1 cellular context compared by ENCODE assay signal in the genomic region with DNA sequence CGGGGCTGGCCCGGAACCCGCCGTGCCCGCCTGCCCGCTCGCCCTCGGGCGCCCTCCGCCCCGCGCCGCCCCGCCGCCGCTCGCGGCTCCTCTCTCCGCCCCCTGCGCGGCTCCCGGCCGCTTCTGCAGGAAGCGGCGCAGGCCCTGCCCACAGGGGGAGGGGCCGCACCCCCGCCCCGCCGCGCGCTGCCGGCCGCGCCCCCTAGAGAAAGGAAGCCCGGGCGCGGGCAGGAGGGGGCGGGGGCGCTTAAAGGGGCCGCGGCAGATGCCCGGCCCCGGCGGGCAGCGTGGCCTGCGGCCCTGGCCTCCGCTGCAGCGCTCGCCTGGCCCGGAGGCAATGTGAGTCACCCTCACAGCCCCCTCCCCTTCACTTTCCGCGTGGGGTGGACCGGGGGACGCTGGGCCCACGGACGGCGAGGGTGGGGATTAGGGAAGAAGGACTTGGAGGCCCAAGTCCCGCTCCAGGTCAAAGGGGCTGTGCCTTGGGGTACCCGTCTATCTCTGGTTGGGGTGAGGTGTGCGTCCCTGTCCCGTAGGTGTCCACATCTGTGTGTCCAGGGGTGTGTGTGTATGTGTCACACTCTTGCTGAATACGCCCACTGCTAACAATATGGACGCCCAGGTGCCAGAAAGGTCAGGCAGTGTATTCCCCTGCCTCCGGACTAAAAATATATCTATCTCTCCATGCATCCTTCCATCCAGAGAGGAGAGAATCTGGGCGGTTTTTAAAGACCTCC.
TF ChIP-seq lines count a peak whose summit lies in the region.

A gene with protein sequence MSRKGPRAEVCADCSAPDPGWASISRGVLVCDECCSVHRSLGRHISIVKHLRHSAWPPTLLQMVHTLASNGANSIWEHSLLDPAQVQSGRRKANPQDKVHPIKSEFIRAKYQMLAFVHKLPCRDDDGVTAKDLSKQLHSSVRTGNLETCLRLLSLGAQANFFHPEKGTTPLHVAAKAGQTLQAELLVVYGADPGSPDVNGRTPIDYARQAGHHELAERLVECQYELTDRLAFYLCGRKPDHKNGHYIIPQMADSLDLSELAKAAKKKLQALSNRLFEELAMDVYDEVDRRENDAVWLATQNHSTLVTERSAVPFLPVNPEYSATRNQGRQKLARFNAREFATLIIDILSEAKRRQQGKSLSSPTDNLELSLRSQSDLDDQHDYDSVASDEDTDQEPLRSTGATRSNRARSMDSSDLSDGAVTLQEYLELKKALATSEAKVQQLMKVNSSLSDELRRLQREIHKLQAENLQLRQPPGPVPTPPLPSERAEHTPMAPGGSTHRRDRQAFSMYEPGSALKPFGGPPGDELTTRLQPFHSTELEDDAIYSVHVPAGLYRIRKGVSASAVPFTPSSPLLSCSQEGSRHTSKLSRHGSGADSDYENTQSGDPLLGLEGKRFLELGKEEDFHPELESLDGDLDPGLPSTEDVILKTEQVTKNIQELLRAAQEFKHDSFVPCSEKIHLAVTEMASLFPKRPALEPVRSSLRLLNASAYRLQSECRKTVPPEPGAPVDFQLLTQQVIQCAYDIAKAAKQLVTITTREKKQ (minus strand): TSS at position 125 of the 737 bp plus-strand sequence. CDS start 270 bp downstream, outside the sequence.

TF ChIP-seq in HepG2, 621 proteins besides CTCF, POLR2A, EP300 and RAD21 (continued from another document and continues in another):
- TF ChIP-seq, protein P1, sequence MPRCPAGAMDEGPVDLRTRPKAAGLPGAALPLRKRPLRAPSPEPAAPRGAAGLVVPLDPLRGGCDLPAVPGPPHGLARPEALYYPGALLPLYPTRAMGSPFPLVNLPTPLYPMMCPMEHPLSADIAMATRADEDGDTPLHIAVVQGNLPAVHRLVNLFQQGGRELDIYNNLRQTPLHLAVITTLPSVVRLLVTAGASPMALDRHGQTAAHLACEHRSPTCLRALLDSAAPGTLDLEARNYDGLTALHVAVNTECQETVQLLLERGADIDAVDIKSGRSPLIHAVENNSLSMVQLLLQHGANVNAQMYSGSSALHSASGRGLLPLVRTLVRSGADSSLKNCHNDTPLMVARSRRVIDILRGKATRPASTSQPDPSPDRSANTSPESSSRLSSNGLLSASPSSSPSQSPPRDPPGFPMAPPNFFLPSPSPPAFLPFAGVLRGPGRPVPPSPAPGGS (CRISPR knock-in tag; IDR thresholded peaks at IDR 0.05), result peak; percentile 61; the same call in 1 of the 2 replicates
- TF ChIP-seq SALL1 (CRISPR knock-in tag; IDR thresholded peaks at IDR 0.05), result peak; percentile 13; the same call in 1 of the 2 replicates
- TF ChIP-seq, protein P2, sequence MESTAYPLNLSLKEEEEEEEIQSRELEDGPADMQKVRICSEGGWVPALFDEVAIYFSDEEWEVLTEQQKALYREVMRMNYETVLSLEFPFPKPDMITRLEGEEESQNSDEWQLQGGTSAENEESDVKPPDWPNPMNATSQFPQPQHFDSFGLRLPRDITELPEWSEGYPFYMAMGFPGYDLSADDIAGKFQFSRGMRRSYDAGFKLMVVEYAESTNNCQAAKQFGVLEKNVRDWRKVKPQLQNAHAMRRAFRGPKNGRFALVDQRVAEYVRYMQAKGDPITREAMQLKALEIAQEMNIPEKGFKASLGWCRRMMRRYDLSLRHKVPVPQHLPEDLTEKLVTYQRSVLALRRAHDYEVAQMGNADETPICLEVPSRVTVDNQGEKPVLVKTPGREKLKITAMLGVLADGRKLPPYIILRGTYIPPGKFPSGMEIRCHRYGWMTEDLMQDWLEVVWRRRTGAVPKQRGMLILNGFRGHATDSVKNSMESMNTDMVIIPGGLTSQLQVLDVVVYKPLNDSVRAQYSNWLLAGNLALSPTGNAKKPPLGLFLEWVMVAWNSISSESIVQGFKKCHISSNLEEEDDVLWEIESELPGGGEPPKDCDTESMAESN (CRISPR knock-in tag; conservative IDR thresholded peaks at IDR 0.05), result 0 out of 2 replicates have a peak, but pooled peaks have one; percentile 22
- TF ChIP-seq, protein P3, sequence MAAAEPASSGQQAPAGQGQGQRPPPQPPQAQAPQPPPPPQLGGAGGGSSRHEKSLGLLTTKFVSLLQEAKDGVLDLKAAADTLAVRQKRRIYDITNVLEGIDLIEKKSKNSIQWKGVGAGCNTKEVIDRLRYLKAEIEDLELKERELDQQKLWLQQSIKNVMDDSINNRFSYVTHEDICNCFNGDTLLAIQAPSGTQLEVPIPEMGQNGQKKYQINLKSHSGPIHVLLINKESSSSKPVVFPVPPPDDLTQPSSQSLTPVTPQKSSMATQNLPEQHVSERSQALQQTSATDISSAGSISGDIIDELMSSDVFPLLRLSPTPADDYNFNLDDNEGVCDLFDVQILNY (CRISPR knock-in tag; conservative IDR thresholded peaks at IDR 0.05), result peak; percentile 42; the same call in 1 of the 2 replicates
- TF ChIP-seq ELF3 (CRISPR knock-in tag; IDR thresholded peaks at IDR 0.05), result 0 out of 2 replicates have a peak, but pooled peaks have one; percentile 13
- peak; percentile 30 for TF ChIP-seq GABPA (IDR thresholded peaks at IDR 0.05; ENCODE audit: low read depth, low read length)
- TF ChIP-seq GABPA (CRISPR knock-in tag; IDR thresholded peaks at IDR 0.05; ENCODE audit: low read depth), result no peak
- TF ChIP-seq THAP11 (CRISPR knock-in tag; IDR thresholded peaks at IDR 0.05), result peak; percentile 53
- TF ChIP-seq PAF1 (CRISPR knock-in tag; IDR thresholded peaks at IDR 0.05), result no peak
- TF ChIP-seq YY1 (IDR thresholded peaks at IDR 0.05; ENCODE audit: insufficient read depth, insufficient replicate concordance, low read depth, low read length), result peak; percentile 24
- no peak for TF ChIP-seq MBNL3 (CRISPR knock-in tag; conservative IDR thresholded peaks at IDR 0.05)
- peak; percentile 35; the same call in 1 of the 2 replicates for TF ChIP-seq ZSCAN21 (CRISPR knock-in tag; IDR thresholded peaks at IDR 0.05; ENCODE audit: borderline replicate concordance)
- TF ChIP-seq, protein P4, sequence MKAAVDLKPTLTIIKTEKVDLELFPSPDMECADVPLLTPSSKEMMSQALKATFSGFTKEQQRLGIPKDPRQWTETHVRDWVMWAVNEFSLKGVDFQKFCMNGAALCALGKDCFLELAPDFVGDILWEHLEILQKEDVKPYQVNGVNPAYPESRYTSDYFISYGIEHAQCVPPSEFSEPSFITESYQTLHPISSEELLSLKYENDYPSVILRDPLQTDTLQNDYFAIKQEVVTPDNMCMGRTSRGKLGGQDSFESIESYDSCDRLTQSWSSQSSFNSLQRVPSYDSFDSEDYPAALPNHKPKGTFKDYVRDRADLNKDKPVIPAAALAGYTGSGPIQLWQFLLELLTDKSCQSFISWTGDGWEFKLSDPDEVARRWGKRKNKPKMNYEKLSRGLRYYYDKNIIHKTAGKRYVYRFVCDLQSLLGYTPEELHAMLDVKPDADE (CRISPR knock-in tag; IDR thresholded peaks at IDR 0.05), result 0 out of 2 replicates have a peak, but pooled peaks have one; percentile 6
- peak; percentile 81 for TF ChIP-seq SP4 (CRISPR knock-in tag; IDR thresholded peaks at IDR 0.05)
- 0 out of 2 replicates have a peak, but pooled peaks have one; percentile 0 for TF ChIP-seq ZNF205 (CRISPR knock-in tag; IDR thresholded peaks at IDR 0.05)
- peak; percentile 76 for TF ChIP-seq MAZ (IDR thresholded peaks at IDR 0.05; ENCODE audit: borderline replicate concordance, low read depth, low read length)
- peak; percentile 56; the same call in 1 of the 2 replicates for TF ChIP-seq MAZ (CRISPR knock-in tag; IDR thresholded peaks at IDR 0.05; ENCODE audit: low read depth)
- TF ChIP-seq RFXANK (CRISPR knock-in tag; IDR thresholded peaks at IDR 0.05), result no peak
- peak; percentile 5; the same call in 1 of the 2 replicates for TF ChIP-seq ISL2 (CRISPR knock-in tag; IDR thresholded peaks at IDR 0.05)
- no peak for TF ChIP-seq FOXK1 (CRISPR knock-in tag; IDR thresholded peaks at IDR 0.05; ENCODE audit: borderline replicate concordance, low read depth)
- peak; percentile 14; the same call in 1 of the 2 replicates for TF ChIP-seq MEIS2 (CRISPR knock-in tag; IDR thresholded peaks at IDR 0.05)
- TF ChIP-seq, protein P5, sequence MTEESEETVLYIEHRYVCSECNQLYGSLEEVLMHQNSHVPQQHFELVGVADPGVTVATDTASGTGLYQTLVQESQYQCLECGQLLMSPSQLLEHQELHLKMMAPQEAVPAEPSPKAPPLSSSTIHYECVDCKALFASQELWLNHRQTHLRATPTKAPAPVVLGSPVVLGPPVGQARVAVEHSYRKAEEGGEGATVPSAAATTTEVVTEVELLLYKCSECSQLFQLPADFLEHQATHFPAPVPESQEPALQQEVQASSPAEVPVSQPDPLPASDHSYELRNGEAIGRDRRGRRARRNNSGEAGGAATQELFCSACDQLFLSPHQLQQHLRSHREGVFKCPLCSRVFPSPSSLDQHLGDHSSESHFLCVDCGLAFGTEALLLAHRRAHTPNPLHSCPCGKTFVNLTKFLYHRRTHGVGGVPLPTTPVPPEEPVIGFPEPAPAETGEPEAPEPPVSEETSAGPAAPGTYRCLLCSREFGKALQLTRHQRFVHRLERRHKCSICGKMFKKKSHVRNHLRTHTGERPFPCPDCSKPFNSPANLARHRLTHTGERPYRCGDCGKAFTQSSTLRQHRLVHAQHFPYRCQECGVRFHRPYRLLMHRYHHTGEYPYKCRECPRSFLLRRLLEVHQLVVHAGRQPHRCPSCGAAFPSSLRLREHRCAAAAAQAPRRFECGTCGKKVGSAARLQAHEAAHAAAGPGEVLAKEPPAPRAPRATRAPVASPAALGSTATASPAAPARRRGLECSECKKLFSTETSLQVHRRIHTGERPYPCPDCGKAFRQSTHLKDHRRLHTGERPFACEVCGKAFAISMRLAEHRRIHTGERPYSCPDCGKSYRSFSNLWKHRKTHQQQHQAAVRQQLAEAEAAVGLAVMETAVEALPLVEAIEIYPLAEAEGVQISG (CRISPR knock-in tag; IDR thresholded peaks at IDR 0.05), result no peak; the same call in 1 of the 2 replicates
- no peak for TF ChIP-seq U2AF2 (IDR thresholded peaks at IDR 0.05; ENCODE audit: low read depth, low read length)
- TF ChIP-seq ZNF549 (CRISPR knock-in tag; IDR thresholded peaks at IDR 0.05), result no peak
- peak; percentile 61; the same call in 1 of the 2 replicates for TF ChIP-seq HDAC1 (CRISPR knock-in tag; IDR thresholded peaks at IDR 0.05)
- TF ChIP-seq, protein P6, sequence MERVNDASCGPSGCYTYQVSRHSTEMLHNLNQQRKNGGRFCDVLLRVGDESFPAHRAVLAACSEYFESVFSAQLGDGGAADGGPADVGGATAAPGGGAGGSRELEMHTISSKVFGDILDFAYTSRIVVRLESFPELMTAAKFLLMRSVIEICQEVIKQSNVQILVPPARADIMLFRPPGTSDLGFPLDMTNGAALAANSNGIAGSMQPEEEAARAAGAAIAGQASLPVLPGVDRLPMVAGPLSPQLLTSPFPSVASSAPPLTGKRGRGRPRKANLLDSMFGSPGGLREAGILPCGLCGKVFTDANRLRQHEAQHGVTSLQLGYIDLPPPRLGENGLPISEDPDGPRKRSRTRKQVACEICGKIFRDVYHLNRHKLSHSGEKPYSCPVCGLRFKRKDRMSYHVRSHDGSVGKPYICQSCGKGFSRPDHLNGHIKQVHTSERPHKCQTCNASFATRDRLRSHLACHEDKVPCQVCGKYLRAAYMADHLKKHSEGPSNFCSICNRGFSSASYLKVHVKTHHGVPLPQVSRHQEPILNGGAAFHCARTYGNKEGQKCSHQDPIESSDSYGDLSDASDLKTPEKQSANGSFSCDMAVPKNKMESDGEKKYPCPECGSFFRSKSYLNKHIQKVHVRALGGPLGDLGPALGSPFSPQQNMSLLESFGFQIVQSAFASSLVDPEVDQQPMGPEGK (CRISPR knock-in tag; IDR thresholded peaks at IDR 0.05), result peak; percentile 62
- 0 out of 2 replicates have a peak, but pooled peaks have one; percentile 17 for TF ChIP-seq ZNF747 (CRISPR knock-in tag; IDR thresholded peaks at IDR 0.05; ENCODE audit: borderline replicate concordance)
- peak; percentile 34; the same call in 1 of the 2 replicates for TF ChIP-seq RBFOX2 (IDR thresholded peaks at IDR 0.05; ENCODE audit: low read depth, low read length)
- 0 out of 2 replicates have a peak, but pooled peaks have one; percentile 36 for TF ChIP-seq POLR2G (IDR thresholded peaks at IDR 0.05; ENCODE audit: low read depth, low read length)
- TF ChIP-seq, protein P7, sequence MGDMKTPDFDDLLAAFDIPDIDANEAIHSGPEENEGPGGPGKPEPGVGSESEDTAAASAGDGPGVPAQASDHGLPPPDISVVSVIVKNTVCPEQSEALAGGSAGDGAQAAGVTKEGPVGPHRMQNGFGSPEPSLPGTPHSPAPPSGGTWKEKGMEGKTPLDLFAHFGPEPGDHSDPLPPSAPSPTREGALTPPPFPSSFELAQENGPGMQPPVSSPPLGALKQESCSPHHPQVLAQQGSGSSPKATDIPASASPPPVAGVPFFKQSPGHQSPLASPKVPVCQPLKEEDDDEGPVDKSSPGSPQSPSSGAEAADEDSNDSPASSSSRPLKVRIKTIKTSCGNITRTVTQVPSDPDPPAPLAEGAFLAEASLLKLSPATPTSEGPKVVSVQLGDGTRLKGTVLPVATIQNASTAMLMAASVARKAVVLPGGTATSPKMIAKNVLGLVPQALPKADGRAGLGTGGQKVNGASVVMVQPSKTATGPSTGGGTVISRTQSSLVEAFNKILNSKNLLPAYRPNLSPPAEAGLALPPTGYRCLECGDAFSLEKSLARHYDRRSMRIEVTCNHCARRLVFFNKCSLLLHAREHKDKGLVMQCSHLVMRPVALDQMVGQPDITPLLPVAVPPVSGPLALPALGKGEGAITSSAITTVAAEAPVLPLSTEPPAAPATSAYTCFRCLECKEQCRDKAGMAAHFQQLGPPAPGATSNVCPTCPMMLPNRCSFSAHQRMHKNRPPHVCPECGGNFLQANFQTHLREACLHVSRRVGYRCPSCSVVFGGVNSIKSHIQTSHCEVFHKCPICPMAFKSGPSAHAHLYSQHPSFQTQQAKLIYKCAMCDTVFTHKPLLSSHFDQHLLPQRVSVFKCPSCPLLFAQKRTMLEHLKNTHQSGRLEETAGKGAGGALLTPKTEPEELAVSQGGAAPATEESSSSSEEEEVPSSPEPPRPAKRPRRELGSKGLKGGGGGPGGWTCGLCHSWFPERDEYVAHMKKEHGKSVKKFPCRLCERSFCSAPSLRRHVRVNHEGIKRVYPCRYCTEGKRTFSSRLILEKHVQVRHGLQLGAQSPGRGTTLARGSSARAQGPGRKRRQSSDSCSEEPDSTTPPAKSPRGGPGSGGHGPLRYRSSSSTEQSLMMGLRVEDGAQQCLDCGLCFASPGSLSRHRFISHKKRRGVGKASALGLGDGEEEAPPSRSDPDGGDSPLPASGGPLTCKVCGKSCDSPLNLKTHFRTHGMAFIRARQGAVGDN (CRISPR knock-in tag; IDR thresholded peaks at IDR 0.05), result peak; percentile 38; the same call in 1 of the 2 replicates
- TF ChIP-seq, protein P8, sequence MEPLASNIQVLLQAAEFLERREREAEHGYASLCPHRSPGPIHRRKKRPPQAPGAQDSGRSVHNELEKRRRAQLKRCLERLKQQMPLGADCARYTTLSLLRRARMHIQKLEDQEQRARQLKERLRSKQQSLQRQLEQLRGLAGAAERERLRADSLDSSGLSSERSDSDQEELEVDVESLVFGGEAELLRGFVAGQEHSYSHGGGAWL (CRISPR knock-in tag; IDR thresholded peaks at IDR 0.05), result peak; percentile 42; the same call in 1 of the 2 replicates
- TF ChIP-seq ZNF768 (CRISPR knock-in tag; IDR thresholded peaks at IDR 0.05), result peak; percentile 58; the same call in 1 of the 2 replicates
- TF ChIP-seq, protein P9, sequence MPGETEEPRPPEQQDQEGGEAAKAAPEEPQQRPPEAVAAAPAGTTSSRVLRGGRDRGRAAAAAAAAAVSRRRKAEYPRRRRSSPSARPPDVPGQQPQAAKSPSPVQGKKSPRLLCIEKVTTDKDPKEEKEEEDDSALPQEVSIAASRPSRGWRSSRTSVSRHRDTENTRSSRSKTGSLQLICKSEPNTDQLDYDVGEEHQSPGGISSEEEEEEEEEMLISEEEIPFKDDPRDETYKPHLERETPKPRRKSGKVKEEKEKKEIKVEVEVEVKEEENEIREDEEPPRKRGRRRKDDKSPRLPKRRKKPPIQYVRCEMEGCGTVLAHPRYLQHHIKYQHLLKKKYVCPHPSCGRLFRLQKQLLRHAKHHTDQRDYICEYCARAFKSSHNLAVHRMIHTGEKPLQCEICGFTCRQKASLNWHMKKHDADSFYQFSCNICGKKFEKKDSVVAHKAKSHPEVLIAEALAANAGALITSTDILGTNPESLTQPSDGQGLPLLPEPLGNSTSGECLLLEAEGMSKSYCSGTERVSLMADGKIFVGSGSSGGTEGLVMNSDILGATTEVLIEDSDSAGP (CRISPR knock-in tag; IDR thresholded peaks at IDR 0.05; ENCODE audit: borderline replicate concordance), result peak; percentile 99
